ENCODE assay signal across 8 cellular contexts in the genomic region with DNA sequence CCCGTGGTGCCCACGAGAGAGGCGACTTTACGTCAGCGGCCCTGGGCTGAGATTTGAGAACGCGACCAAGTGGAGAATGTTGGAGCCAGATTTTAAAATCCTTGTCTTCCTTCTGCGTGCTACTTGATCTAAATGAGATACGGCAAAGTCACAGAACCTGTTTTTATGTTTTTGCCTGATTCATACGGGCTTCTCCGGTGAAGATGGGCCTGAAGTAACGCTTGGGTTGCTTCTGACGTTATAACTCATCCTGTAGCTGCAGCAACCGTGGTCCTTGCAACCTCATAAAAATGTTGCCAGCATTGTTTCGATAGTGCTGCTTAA. TPM values are rescaled to one million over a fixed set of nuclear protein-coding genes. Genes with fewer than 3 reads are reported as not detected.
A peak's percentile ranks its signal among the peaks of the same experiment; 100 is the strongest.
DNase-seq lines count a peak whose midpoint lies in the region; ATAC-seq and TF ChIP-seq lines count a peak whose summit lies in the region.

No MANE protein-coding gene starts in this region.

- ATAC-seq in HG02610 (IDR thresholded peaks at IDR 0.05; ENCODE audit: unreplicated experiment): peak; percentile 3

- H3K27ac ChIP-seq in substantia nigra (ENCODE audit: low read depth, low read length, poor library complexity, severe bottlenecking): peak overlapping the region; percentile 81

- no peaks in the 10 kb centered on the region for H3K27me3 ChIP-seq in kidney epithelial cell (ENCODE audit: control insufficient read depth, insufficient read depth, low read length)

- H3K36me3 ChIP-seq in kidney epithelial cell (ENCODE audit: control insufficient read depth, insufficient read depth, low read length): no peaks in the 10 kb centered on the region

- TF ChIP-seq CTCF in AG09309 (IDR thresholded peaks at IDR 0.05; ENCODE audit: control insufficient read depth, insufficient read depth, low read depth, low read length, missing control alignments) (no peak), kidney epithelial cell (IDR thresholded peaks at IDR 0.05; ENCODE audit: insufficient read depth, low read length, poor library complexity, severe bottlenecking) (no peak), GM20000 (IDR thresholded peaks at IDR 0.05; ENCODE audit: extremely low read depth, missing control alignments) (no peak)

- H3K4me3 ChIP-seq in AG09309 (ENCODE audit: control insufficient read depth, low read depth, low read length) (peak overlapping the region; percentile 61), kidney epithelial cell (ENCODE audit: low read depth, low read length) (peak overlapping the region; percentile 99)

- DNase-seq in AG09309 (ENCODE audit: low read depth) (no peak), amniotic epithelial cell (ENCODE audit: low read depth) (peak; percentile 34), kidney epithelial cell (ENCODE audit: low read depth) (no peak), substantia nigra (lab: John Stamatoyannopoulos, UW) (no peak), EL (no peak), putamen (ENCODE audit: low spot score) (no peak), GM20000 (ENCODE audit: low spot score) (no peak)

RNA-seq across cellular contexts. Expression of a gene that starts 0.5 kb away (rescaled TPM):
- 14.0 and 17.5 TPM in 2 replicates for total RNA-seq in kidney epithelial cell
